ENCODE assay signal across 20 cellular contexts in the genomic region with DNA sequence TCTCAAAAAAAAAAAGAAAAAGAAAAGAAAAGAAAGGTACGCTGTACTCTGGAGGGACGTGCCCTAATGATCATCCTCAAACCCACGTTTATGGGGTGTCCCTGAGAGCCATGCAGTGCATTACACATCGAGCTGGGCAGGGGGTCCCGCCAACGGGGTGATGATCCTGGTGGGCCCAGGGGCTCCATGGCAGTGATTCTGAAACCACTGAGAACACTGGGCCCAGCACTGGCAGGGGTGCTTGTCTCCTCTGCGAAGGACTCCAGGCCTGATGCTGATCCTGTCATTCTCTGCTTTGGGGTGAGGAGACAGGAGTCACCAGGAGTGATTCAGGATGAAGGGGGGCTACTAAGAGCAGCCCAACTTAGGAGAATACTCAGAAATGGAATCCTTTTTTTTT.
"Had no signal": no experiment of that assay in that cellular context is flagged by ENCODE, and none has a peak within 500 bp of the region (broad histone marks: within the 10 kb centered on the region; RNA-seq: fewer than 3 reads in every experiment).

No MANE protein-coding gene starts in this region.

- H3K4me2 ChIP-seq: smooth muscle cell had no signal

- H3K27me3 Mint-ChIP-seq: activated CD4-positive, alpha-beta memory T cell treated with anti-CD3 and anti-CD28 coated beads for 36 hours; activated CD8-positive, alpha-beta memory T cell treated with anti-CD3 and anti-CD28 coated beads, Interleukin-2, amount 10 ng/mL, durations not matched to agents 7 days and 5 days; brain; stimulated activated naive CD8-positive, alpha-beta T cell treated with anti-CD3 and anti-CD28 coated beads, Interleukin-15, amount 100 ng/mL, for 72 hours; type B pancreatic cell had no signal

- H3K27ac ChIP-seq: coronary artery, psoas muscle, right lobe of liver, WERI-Rb-1 had no signal

- H3K9me3 Mint-ChIP-seq: activated CD4-positive, alpha-beta memory T cell treated with anti-CD3 and anti-CD28 coated beads for 36 hours; activated naive CD4-positive, alpha-beta T cell treated with anti-CD3 and anti-CD28 coated beads, Interleukin-2, amount 50 U/mL, for 72 hours; activated T-cell treated with anti-CD3 and anti-CD28 coated beads, Interleukin-2, amount 50 U/mL, for 4 hours; brain; stimulated activated naive CD8-positive, alpha-beta T cell treated with anti-CD3 and anti-CD28 coated beads, Interleukin-15, amount 100 ng/mL, for 72 hours; type B pancreatic cell had no signal

- H3K9me3 ChIP-seq: psoas muscle, right lobe of liver had no signal

- H3K4me1 Mint-ChIP-seq: brain had no signal

- DNase-seq: activated CD4-positive, alpha-beta memory T cell treated with anti-CD3 and anti-CD28 coated beads for 36 hours; activated CD8-positive, alpha-beta memory T cell treated with anti-CD3 and anti-CD28 coated beads, Interleukin-2, amount 10 ng/mL, durations not matched to agents 7 days and 5 days; activated effector memory CD4-positive, alpha-beta T cell treated with Interleukin-2 at 50 U/mL for 16 hours; activated T-cell treated with anti-CD3 and anti-CD28 coated beads, Interleukin-2, amount 50 U/mL, for 4 hours; central memory CD4-positive, alpha-beta T cell; effector CD4-positive, alpha-beta T cell; foreskin fibroblast; hypothalamus; kidney glomerular epithelial cell; left ventricle myocardium superior; mesenchymal stem cell; psoas muscle; right lobe of liver; stimulated activated naive CD8-positive, alpha-beta T cell treated with anti-CD3 and anti-CD28 coated beads, Interleukin-15, amount 100 ng/mL, for 72 hours; WERI-Rb-1 had no signal

- H3K4me1 ChIP-seq: psoas muscle, right lobe of liver had no signal

- H3K27me3 ChIP-seq: right lobe of liver had no signal

- H3K4me3 ChIP-seq: coronary artery, psoas muscle, right lobe of liver, smooth muscle cell had no signal

- ATAC-seq: activated CD8-positive, alpha-beta memory T cell treated with anti-CD3 and anti-CD28 coated beads, Interleukin-2, amount 10 ng/mL, durations not matched to agents 7 days and 5 days; activated naive CD4-positive, alpha-beta T cell treated with anti-CD3 and anti-CD28 coated beads, Interleukin-2, amount 50 U/mL, for 72 hours; activated T-cell treated with anti-CD3 and anti-CD28 coated beads, Interleukin-2, amount 50 U/mL, for 4 hours; left ventricle myocardium superior; psoas muscle; right lobe of liver; stimulated activated naive CD8-positive, alpha-beta T cell treated with anti-CD3 and anti-CD28 coated beads, Interleukin-15, amount 100 ng/mL, for 72 hours had no signal

- H3K4me3 Mint-ChIP-seq: activated CD4-positive, alpha-beta memory T cell treated with anti-CD3 and anti-CD28 coated beads for 36 hours; activated CD8-positive, alpha-beta memory T cell treated with anti-CD3 and anti-CD28 coated beads, Interleukin-2, amount 10 ng/mL, durations not matched to agents 7 days and 5 days; activated T-cell treated with anti-CD3 and anti-CD28 coated beads, Interleukin-2, amount 50 U/mL, for 4 hours; brain; stimulated activated naive CD8-positive, alpha-beta T cell treated with anti-CD3 and anti-CD28 coated beads, Interleukin-15, amount 100 ng/mL, for 72 hours; type B pancreatic cell had no signal

- H3K27ac Mint-ChIP-seq: activated CD8-positive, alpha-beta memory T cell treated with anti-CD3 and anti-CD28 coated beads, Interleukin-2, amount 10 ng/mL, durations not matched to agents 7 days and 5 days; brain; type B pancreatic cell had no signal
